ENCODE assay signal across 15 cellular contexts in the genomic region with DNA sequence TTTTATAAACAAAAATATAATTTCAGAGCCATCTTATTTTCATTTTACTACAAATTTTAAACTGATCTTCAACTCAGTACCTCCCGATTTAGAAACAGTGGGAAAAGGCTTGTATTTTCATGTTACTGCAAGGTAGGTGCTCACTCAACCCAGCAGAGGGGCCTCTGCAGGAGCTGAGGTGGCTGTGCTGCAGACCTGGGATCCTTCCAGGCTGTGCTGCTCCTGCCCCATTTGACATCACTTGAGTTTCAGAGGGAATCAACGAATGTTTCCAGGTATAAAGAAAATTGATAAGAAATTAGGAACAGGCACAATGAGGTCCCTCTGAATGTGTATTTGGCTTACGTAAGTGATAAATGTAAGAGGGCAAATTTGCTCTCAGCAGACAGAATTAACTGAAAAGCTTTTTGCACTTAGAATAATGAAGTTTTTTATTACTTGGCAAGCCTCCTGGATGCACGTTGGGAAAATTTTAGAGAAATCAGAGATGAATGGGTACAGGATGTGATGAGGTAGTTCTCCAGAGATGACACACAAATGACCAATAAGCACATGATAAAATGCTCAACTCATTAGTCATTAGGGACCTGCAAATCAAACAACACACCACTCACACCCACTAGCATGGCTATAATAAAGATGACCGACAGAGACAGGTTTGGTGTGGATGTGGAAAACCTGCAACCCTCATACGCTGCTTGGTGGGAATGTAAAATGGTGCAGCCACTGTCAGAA.
A peak's percentile ranks its signal among the peaks of the same experiment; 100 is the strongest.
DNase-seq lines count a peak whose midpoint lies in the region; ATAC-seq, FAIRE-seq and TF ChIP-seq lines count a peak whose summit lies in the region.
"Had no signal": no experiment of that assay in that cellular context is flagged by ENCODE, and none has a peak within 500 bp of the region (broad histone marks: within the 10 kb centered on the region; RNA-seq: fewer than 3 reads in every experiment).

No MANE protein-coding gene starts in this region.

- DNase-seq in BJ (ENCODE audit: low read depth) (peak; percentile 61), M059J (ENCODE audit: low read depth) (peak; percentile 91), bronchial epithelial cell (ENCODE audit: low read depth) (peak; percentile 99), lung microvascular endothelial cell (ENCODE audit: low read depth in 2 of 2) (peak; percentile 93 to 94), NCI-H1092 (lab: John Stamatoyannopoulos, UW) (no peak), NCI-H2227 treated with DMSO at 0.1 percent for 48 hours (lab: John Stamatoyannopoulos, UW) (no peak)
- no peak for DNase-seq in activated CD4-positive, alpha-beta memory T cell treated with anti-CD3 and anti-CD28 coated beads for 36 hours
- DNase-seq: activated CD8-positive, alpha-beta T cell treated with anti-CD3 and anti-CD28 coated beads, Interleukin-2, amount 10 ng/mL, durations not matched to agents 7 days and 5 days; activated naive CD8-positive, alpha-beta T cell treated with anti-CD3 and anti-CD28 coated beads, Interleukin-2, amount 10 ng/mL, durations not matched to agents 7 days and 5 days; NCI-H748 treated with DMSO at 0.1 percent for 48 hours; right cardiac atrium; T-helper 17 cell; tibial artery had no signal

- H3K27me3 ChIP-seq in BJ (ENCODE audit: control insufficient read depth, insufficient read depth, low read length) (no peaks in the 10 kb centered on the region), bronchial epithelial cell (ENCODE audit: control insufficient read depth, insufficient read depth, low read length) (no peaks in the 10 kb centered on the region)
- H3K27me3 ChIP-seq: tibial artery had no signal

- no peak overlapping the region for H3K4me3 ChIP-seq in BJ (ENCODE audit: low read depth, low read length)
- H3K4me3 ChIP-seq in bronchial epithelial cell (ENCODE audit: low read depth, low read length), result no peak overlapping the region
- H3K4me3 ChIP-seq: tibial artery had no signal

- FAIRE-seq in bronchial epithelial cell (lab: Jason Lieb, UNC), result no peak
- FAIRE-seq: GM19239 had no signal

- intact Hi-C loops in activated CD4-positive, alpha-beta memory T cell treated with anti-CD3 and anti-CD28 coated beads for 36 hours (cut with micrococcal nuclease), result no loop called here

- TF ChIP-seq CTCF in BJ (IDR thresholded peaks at IDR 0.05; ENCODE audit: insufficient read depth, low read depth, low read length), result no peak
- no peak for TF ChIP-seq CTCF in bronchial epithelial cell (IDR thresholded peaks at IDR 0.05; ENCODE audit: insufficient read depth, low read length, severe bottlenecking)

- H3K4me3 Mint-ChIP-seq in activated CD4-positive, alpha-beta memory T cell treated with anti-CD3 and anti-CD28 coated beads for 36 hours, result no peak overlapping the region
- H3K4me3 Mint-ChIP-seq: activated CD8-positive, alpha-beta T cell treated with anti-CD3 and anti-CD28 coated beads, Interleukin-2, amount 10 ng/mL, durations not matched to agents 7 days and 5 days; activated naive CD8-positive, alpha-beta T cell treated with anti-CD3 and anti-CD28 coated beads, Interleukin-2, amount 10 ng/mL, durations not matched to agents 7 days and 5 days; T-helper 17 cell had no signal

- POLR2A ChIA-PET in BJ (lab: Charles Lee), result no interaction called here
- POLR2A ChIA-PET in activated CD4-positive, alpha-beta memory T cell treated with anti-CD3 and anti-CD28 coated beads for 36 hours (lab: Charles Lee), result no interaction called here

- H3K9me3 Mint-ChIP-seq in activated CD4-positive, alpha-beta memory T cell treated with anti-CD3 and anti-CD28 coated beads for 36 hours, result no peaks in the 10 kb centered on the region
- H3K9me3 Mint-ChIP-seq: activated naive CD8-positive, alpha-beta T cell treated with anti-CD3 and anti-CD28 coated beads, Interleukin-2, amount 10 ng/mL, durations not matched to agents 7 days and 5 days had no signal

- peaks cover 6% of the 10 kb centered on the region for H3K4me1 Mint-ChIP-seq in activated CD4-positive, alpha-beta memory T cell treated with anti-CD3 and anti-CD28 coated beads for 36 hours (ENCODE audit: low read depth)

- H3K36me3 ChIP-seq in BJ (ENCODE audit: control insufficient read depth, insufficient read depth, low read length), result peaks cover 11% of the 10 kb centered on the region
- peaks cover 13% of the 10 kb centered on the region for H3K36me3 ChIP-seq in bronchial epithelial cell (ENCODE audit: control insufficient read depth, insufficient read depth, low read length)

- H3K27ac Mint-ChIP-seq in activated CD4-positive, alpha-beta memory T cell treated with anti-CD3 and anti-CD28 coated beads for 36 hours, result no peak overlapping the region
- H3K27ac Mint-ChIP-seq: activated naive CD8-positive, alpha-beta T cell treated with anti-CD3 and anti-CD28 coated beads, Interleukin-2, amount 10 ng/mL, durations not matched to agents 7 days and 5 days; T-helper 17 cell had no signal

- ATAC-seq in GM18907 (IDR thresholded peaks at IDR 0.05; ENCODE audit: unreplicated experiment), result no peak
- ATAC-seq: activated CD8-positive, alpha-beta T cell treated with anti-CD3 and anti-CD28 coated beads, Interleukin-2, amount 10 ng/mL, durations not matched to agents 7 days and 5 days; right cardiac atrium; T-helper 17 cell had no signal

- CTCF ChIA-PET in BJ (lab: Yijun Ruan, JAX), result interaction anchor here (1.2 kb wide), 2 partner anchors 15 to 141 kb away, joined by 3 read pairs; no protein-coding TSS in a partner anchor
- CTCF ChIA-PET in activated CD4-positive, alpha-beta memory T cell treated with anti-CD3 and anti-CD28 coated beads for 36 hours (lab: Charles Lee), result no interaction called here

- H3K27me3 Mint-ChIP-seq in activated CD4-positive, alpha-beta memory T cell treated with anti-CD3 and anti-CD28 coated beads for 36 hours, result no peaks in the 10 kb centered on the region
- H3K27me3 Mint-ChIP-seq: activated naive CD8-positive, alpha-beta T cell treated with anti-CD3 and anti-CD28 coated beads, Interleukin-2, amount 10 ng/mL, durations not matched to agents 7 days and 5 days; T-helper 17 cell had no signal

- H3K36me3 Mint-ChIP-seq in activated CD4-positive, alpha-beta memory T cell treated with anti-CD3 and anti-CD28 coated beads for 36 hours, result peaks cover 36% of the 10 kb centered on the region

Comparison
In these comparisons a context has a peak if more than half of its experiments do, and no peak if none do; other contexts are left out.
1. DNase-seq: peak in BJ (single experiment), M059J (single experiment), bronchial epithelial cell (single experiment) and lung microvascular endothelial cell (2 of 2); none in NCI-H1092 (single experiment), NCI-H2227 treated with DMSO at 0.1 percent for 48 hours (single experiment) and activated CD4-positive, alpha-beta memory T cell treated with anti-CD3 and anti-CD28 coated beads for 36 hours (single experiment).